ENCODE assay signal across 20 cellular contexts in genomic region chr5:134406390-134406789, GRCh38. TPM values are rescaled to one million over a fixed set of nuclear protein-coding genes. Genes with fewer than 3 reads are reported as not detected.
DNase-seq lines count a peak whose midpoint lies in the region; ATAC-seq lines count a peak whose summit lies in the region.
"Had no signal": no experiment of that assay in that cellular context is flagged by ENCODE, and none has a peak within 500 bp of the region (broad histone marks: within the 10 kb centered on the region; RNA-seq: fewer than 3 reads in every experiment).

No MANE protein-coding gene starts in this region.

- peaks cover 17% of the 10 kb centered on the region; the same call in 1 of the 2 replicates for H3F3A ChIP-seq in GM23248 (ENCODE audit: insufficient read depth)

- H3K4me1 ChIP-seq in GM23248 (ENCODE audit: insufficient read depth), result peaks cover 16% of the 10 kb centered on the region; the same call in 1 of the 2 replicates

- H3K4me3 ChIP-seq in GM23248, result no peak overlapping the region
- H3K4me3 ChIP-seq: esophagus muscularis mucosa, sigmoid colon, stomach, upper lobe of right lung had no signal

- H3K79me2 ChIP-seq in GM23248 (ENCODE audit: insufficient read depth), result peaks cover 32% of the 10 kb centered on the region

- H3K4me3 Mint-ChIP-seq in activated T-cell treated with anti-CD3 and anti-CD28 coated beads, Interleukin-2, amount 50 U/mL, for 72 hours, result no peak overlapping the region
- H3K4me3 Mint-ChIP-seq: activated naive CD4-positive, alpha-beta T cell treated with anti-CD3 and anti-CD28 coated beads for 36 hours; nephron had no signal

- no peaks in the 10 kb centered on the region for H3K9me3 ChIP-seq in GM23248 (ENCODE audit: low read depth)
- H3K9me3 ChIP-seq: esophagus muscularis mucosa, sigmoid colon, stomach, upper lobe of right lung had no signal

- no peak overlapping the region for H3K27ac ChIP-seq in GM23248
- H3K27ac ChIP-seq: C4-2B, esophagus muscularis mucosa, sigmoid colon, stomach, upper lobe of right lung had no signal

- no peak overlapping the region for H3K27ac Mint-ChIP-seq in activated T-cell treated with anti-CD3 and anti-CD28 coated beads, Interleukin-2, amount 50 U/mL, for 72 hours
- H3K27ac Mint-ChIP-seq: nephron had no signal

- H2AFZ ChIP-seq in GM23248, result no peak overlapping the region

- peaks cover 55% of the 10 kb centered on the region for H3K4me1 Mint-ChIP-seq in activated T-cell treated with anti-CD3 and anti-CD28 coated beads, Interleukin-2, amount 50 U/mL, for 72 hours (ENCODE audit: low read depth)

- peaks cover under 1 to 8% of the 10 kb centered on the region in 2 donors for H3K36me3 Mint-ChIP-seq in activated T-cell treated with anti-CD3 and anti-CD28 coated beads, Interleukin-2, amount 50 U/mL, for 72 hours (ENCODE audit: insufficient read depth in 2 of 2)

- ATAC-seq in activated T-cell treated with anti-CD3 and anti-CD28 coated beads, Interleukin-2, amount 50 U/mL, for 72 hours (replicated peaks in 1 of 2), result peak; percentile 68 to 70
- no peak for ATAC-seq in HG03571 (IDR thresholded peaks at IDR 0.05; ENCODE audit: unreplicated experiment)
- ATAC-seq: upper lobe of right lung had no signal

- no peak overlapping the region for H3K9ac ChIP-seq in GM23248

- peak; percentile 35 for DNase-seq in activated CD4-positive, alpha-beta T cell treated with anti-CD3 and anti-CD28 coated beads for 48 hours
- no peak for DNase-seq in activated CD4-positive, alpha-beta T cell treated with anti-CD3 and anti-CD28 coated beads for 1 hour
- peak; percentile 47 for DNase-seq in GM23248
- DNase-seq in activated T-cell treated with anti-CD3 and anti-CD28 coated beads, Interleukin-2, amount 50 U/mL, for 72 hours, result peak in 1 of 2 donors; percentile 30
- peak; percentile 31 for DNase-seq in renal cortical epithelial cell (ENCODE audit: low read depth)
- DNase-seq in amygdala (lab: John Stamatoyannopoulos, UW), result no peak
- DNase-seq in NCI-H1694 treated with DMSO at 0.1 percent for 48 hours (lab: John Stamatoyannopoulos, UW), result no peak
- DNase-seq: activated naive CD4-positive, alpha-beta T cell treated with anti-CD3 and anti-CD28 coated beads for 36 hours; effector CD8-positive, alpha-beta T cell; midbrain; NCI-H1417 treated with DMSO at 0.1 percent for 48 hours; NCI-H526; sigmoid colon; stomach; T1000; upper lobe of right lung had no signal

- H3K9me3 Mint-ChIP-seq in activated T-cell treated with anti-CD3 and anti-CD28 coated beads, Interleukin-2, amount 50 U/mL, for 72 hours, result no peaks in the 10 kb centered on the region
- H3K9me3 Mint-ChIP-seq: activated naive CD4-positive, alpha-beta T cell treated with anti-CD3 and anti-CD28 coated beads for 36 hours; nephron had no signal

- H3K27me3 Mint-ChIP-seq in activated T-cell treated with anti-CD3 and anti-CD28 coated beads, Interleukin-2, amount 50 U/mL, for 72 hours (ENCODE audit: low read depth), result no peaks in the 10 kb centered on the region

- in situ Hi-C loops in GM23248 (cut with MboI), result no loop called here

- WGBS in GM23248 (ENCODE audit: low coverage in 1 of 2, low lambda C conversion rate in 2 of 2, missing lambda C conversion rate in 2 of 2), 2 experiments, result 63 to 77% methylated on average over 1 of the region's 1 CpG

- H3K36me3 ChIP-seq in GM23248 (ENCODE audit: low read depth), result peaks cover 5% of the 10 kb centered on the region; the same call in 1 of the 2 replicates

- H3K4me2 ChIP-seq in GM23248 (ENCODE audit: unreplicated experiment), result no peak overlapping the region

- H4K20me1 ChIP-seq in GM23248 (ENCODE audit: insufficient read depth), result no peaks in the 10 kb centered on the region

- H3K27me3 ChIP-seq in GM23248 (replicated peaks; ENCODE audit: insufficient read depth), result no peaks in the 10 kb centered on the region
- H3K27me3 ChIP-seq: esophagus muscularis mucosa, sigmoid colon, stomach, upper lobe of right lung had no signal

- H3K9me2 ChIP-seq in GM23248 (ENCODE audit: insufficient read depth), result no peaks in the 10 kb centered on the region

RNA-seq across cellular contexts. Expression of gene CDKN2AIPNL, which starts 5.3 kb away (rescaled TPM):
- 22.1 and 26.0 TPM in 2 replicates for total RNA-seq in GM23248 (2014; rRNA removed; shearing (Covaris generic))
- 36.1 and 39.9 TPM in 2 replicates for polyA plus RNA-seq in GM23248 (2016; fragmentation: Nextera tagmentation; extraction: Ambion mirVana)
- total RNA-seq in activated T-cell treated with anti-CD3 and anti-CD28 coated beads, Interleukin-2, amount 50 U/mL, for 72 hours, result 10 to 100 TPM; 24.6 to 25.8 TPM
- 13.1 and 33.2 TPM in 2 replicates for total RNA-seq in renal cortical epithelial cell

RNA-seq across cellular contexts. Expression of gene UBE2B, which starts 35.0 kb away (rescaled TPM):
- total RNA-seq in GM23248 (2014; rRNA removed; shearing (Covaris generic)), result 15.7 and 21.7 TPM in 2 replicates
- 350 and 376 TPM in 2 replicates for polyA plus RNA-seq in GM23248 (2016; fragmentation: Nextera tagmentation; extraction: Ambion mirVana)
- 100 to 1,000 TPM; 129 to 162 TPM for total RNA-seq in activated T-cell treated with anti-CD3 and anti-CD28 coated beads, Interleukin-2, amount 50 U/mL, for 72 hours
- 33.2 and 50.5 TPM in 2 replicates for total RNA-seq in renal cortical epithelial cell

RNA-seq across cellular contexts. Expression of gene CDKL3, which starts 39.4 kb away (rescaled TPM):
- total RNA-seq in GM23248 (2014; rRNA removed; shearing (Covaris generic)), result 0.65 TPM in 1 of 2 replicates, not detected in the other
- polyA plus RNA-seq in GM23248 (2016; fragmentation: Nextera tagmentation; extraction: Ambion mirVana), result 3.9 and 4.1 TPM in 2 replicates
- total RNA-seq in activated T-cell treated with anti-CD3 and anti-CD28 coated beads, Interleukin-2, amount 50 U/mL, for 72 hours, result 1 to 10 TPM; 3.9 to 5.8 TPM
- 1.4 and 1.9 TPM in 2 replicates for total RNA-seq in renal cortical epithelial cell

Comparison
In these comparisons a context has a peak if more than half of its experiments do, and no peak if none do; other contexts are left out.
1. DNase-seq: peak in activated CD4-positive, alpha-beta T cell treated with anti-CD3 and anti-CD28 coated beads for 48 hours (single experiment), GM23248 (single experiment) and renal cortical epithelial cell (single experiment); none in activated CD4-positive, alpha-beta T cell treated with anti-CD3 and anti-CD28 coated beads for 1 hour (single experiment), amygdala (0 of 56) and NCI-H1694 treated with DMSO at 0.1 percent for 48 hours (single experiment).